In genomic region chr2:181658444-181658843, GRCh38 we compare ENCODE assay signal across 2 cellular contexts.
TF ChIP-seq lines count a peak whose summit lies in the region.

No MANE protein-coding gene starts in this region.

TF ChIP-seq in HepG2, 621 proteins besides CTCF, POLR2A, EP300 and RAD21:
- TF ChIP-seq KLF16 (CRISPR knock-in tag; IDR thresholded peaks at IDR 0.05) = no peak
- TF ChIP-seq ZNF546 (CRISPR knock-in tag; conservative IDR thresholded peaks at IDR 0.05) = no peak
- no peak for TF ChIP-seq ZNF563 (CRISPR knock-in tag; IDR thresholded peaks at IDR 0.05)
- TF ChIP-seq POLR2G (IDR thresholded peaks at IDR 0.05; ENCODE audit: low read depth, low read length) = no peak
- TF ChIP-seq PITX1 (CRISPR knock-in tag; IDR thresholded peaks at IDR 0.05) = no peak
- no peak for TF ChIP-seq JUN (CRISPR knock-in tag; IDR thresholded peaks at IDR 0.05)
- TF ChIP-seq ZBTB10 (CRISPR knock-in tag; IDR thresholded peaks at IDR 0.05; ENCODE audit: borderline replicate concordance) = no peak
- TF ChIP-seq HOXA3 (CRISPR knock-in tag; IDR thresholded peaks at IDR 0.05) = no peak
- no peak for TF ChIP-seq ZNF574 (CRISPR knock-in tag; IDR thresholded peaks at IDR 0.05)
- no peak for TF ChIP-seq GPN1 (CRISPR knock-in tag; IDR thresholded peaks at IDR 0.05; ENCODE audit: borderline replicate concordance)
- no peak for TF ChIP-seq ZNF558 (CRISPR knock-in tag; IDR thresholded peaks at IDR 0.05; ENCODE audit: borderline replicate concordance)
- TF ChIP-seq ATF7 (IDR thresholded peaks at IDR 0.05) = no peak
- no peak for TF ChIP-seq ATF7 (CRISPR knock-in tag; IDR thresholded peaks at IDR 0.05)
- no peak for TF ChIP-seq MIER3 (CRISPR knock-in tag; IDR thresholded peaks at IDR 0.05; ENCODE audit: borderline replicate concordance)
- no peak for TF ChIP-seq JUND (CRISPR knock-in tag; IDR thresholded peaks at IDR 0.05)
- TF ChIP-seq ZNF776 (CRISPR knock-in tag; IDR thresholded peaks at IDR 0.05) = no peak
- TF ChIP-seq CC2D1A (CRISPR knock-in tag; IDR thresholded peaks at IDR 0.05) = no peak
- no peak for TF ChIP-seq HMGXB4 (CRISPR knock-in tag; IDR thresholded peaks at IDR 0.05; ENCODE audit: borderline replicate concordance in 1 of 2, low read depth in 1 of 2)

TF ChIP-seq in WTC11, 78 proteins besides CTCF, POLR2A, EP300 and RAD21:
- TF ChIP-seq SP1 (CRISPR knock-in tag; conservative IDR thresholded peaks at IDR 0.05) = no peak
- no peak for TF ChIP-seq FOXP1 (CRISPR knock-in tag; IDR thresholded peaks at IDR 0.05; ENCODE audit: borderline replicate concordance)
- TF ChIP-seq TEAD1 (CRISPR knock-in tag; IDR thresholded peaks at IDR 0.05) = no peak
- TF ChIP-seq ZSCAN18 (CRISPR knock-in tag; IDR thresholded peaks at IDR 0.05) = no peak
- no peak for TF ChIP-seq E2F1 (CRISPR knock-in tag; IDR thresholded peaks at IDR 0.05)
- TF ChIP-seq NFATC4 (CRISPR knock-in tag; IDR thresholded peaks at IDR 0.05) = no peak
- no peak for TF ChIP-seq ZNF425 (CRISPR knock-in tag; conservative IDR thresholded peaks at IDR 0.05)
- no peak for TF ChIP-seq AFF4 (CRISPR knock-in tag; IDR thresholded peaks at IDR 0.05; ENCODE audit: borderline replicate concordance)
- no peak for TF ChIP-seq ZNF232 (CRISPR knock-in tag; IDR thresholded peaks at IDR 0.05)
- TF ChIP-seq ZNF219 (CRISPR knock-in tag; IDR thresholded peaks at IDR 0.05; ENCODE audit: borderline replicate concordance) = no peak
